ENCODE assay signal across 15 cellular contexts in the genomic region with DNA sequence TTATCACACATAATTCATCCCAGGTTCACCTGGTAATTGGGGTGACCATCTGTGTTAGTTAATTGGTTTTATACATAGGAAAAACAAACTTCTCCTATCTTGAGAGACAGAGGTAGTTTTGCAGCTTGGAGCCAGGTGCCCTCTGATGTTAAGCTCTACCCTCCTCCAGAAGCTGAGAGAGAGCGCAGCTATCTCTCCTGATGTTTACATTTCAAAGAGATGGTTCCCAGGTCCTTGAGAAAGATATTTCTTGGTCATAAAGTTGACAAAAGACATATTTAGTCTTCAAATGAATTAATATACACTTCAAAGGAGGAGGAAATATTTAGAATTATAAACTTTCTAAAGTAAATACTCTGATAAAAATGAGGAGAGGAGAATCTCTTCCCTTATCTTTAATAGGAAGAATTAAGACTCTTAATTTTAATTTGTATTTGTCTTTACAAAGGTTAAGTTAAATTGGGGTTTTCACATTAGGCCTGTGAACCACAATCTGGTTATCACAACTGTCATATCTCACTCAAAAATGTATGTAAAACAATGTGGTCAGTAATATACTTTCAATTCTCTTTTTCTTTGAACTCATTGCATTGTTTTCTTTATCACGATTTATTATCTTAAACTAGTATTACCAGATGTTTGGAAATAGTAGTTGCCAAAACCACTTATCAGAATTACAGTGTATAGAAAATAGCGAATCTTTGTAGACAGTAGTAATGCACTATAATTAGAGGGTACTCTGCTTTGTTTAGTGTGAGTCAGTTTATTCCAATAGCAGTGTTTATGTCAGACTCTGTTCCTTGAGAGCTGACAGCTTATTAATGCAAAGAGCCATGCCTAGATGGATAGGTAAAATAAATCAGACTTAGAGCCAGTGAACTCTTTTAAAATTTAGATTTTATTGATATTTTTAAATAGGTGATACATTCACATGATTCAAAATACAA. TPM values are rescaled to one million over a fixed set of nuclear protein-coding genes. Genes with fewer than 3 reads are reported as not detected.
A peak's percentile ranks its signal among the peaks of the same experiment; 100 is the strongest.
DNase-seq lines count a peak whose midpoint lies in the region; ATAC-seq, FAIRE-seq and TF ChIP-seq lines count a peak whose summit lies in the region.
"Had no signal": no experiment of that assay in that cellular context is flagged by ENCODE, and none has a peak within 500 bp of the region (broad histone marks: within the 10 kb centered on the region; RNA-seq: fewer than 3 reads in every experiment).

No MANE protein-coding gene starts in this region.

- peaks cover 4% of the 10 kb centered on the region for H3K27me3 Mint-ChIP-seq in activated naive CD8-positive, alpha-beta T cell treated with anti-CD3 and anti-CD28 coated beads, Interleukin-2, amount 50 U/mL, for 24 hours

- intact Hi-C loops in pancreas (cut with DNase I) = no loop called here

- peak; percentile 56 for DNase-seq in DMS79 treated with DMSO at 0.1 percent for 48 hours (lab: John Stamatoyannopoulos, UW)
- DNase-seq in DMS79 (lab: John Stamatoyannopoulos, UW) = no peak
- DNase-seq in NCI-H1417 (lab: John Stamatoyannopoulos, UW) = peak; percentile 12 to 100 (median 86)
- no peak for DNase-seq in pancreas
- no peak for DNase-seq in activated naive CD8-positive, alpha-beta T cell treated with anti-CD3 and anti-CD28 coated beads, Interleukin-2, amount 50 U/mL, for 24 hours
- no peak for DNase-seq in DMS 273 treated with DMSO at 0.1 percent for 48 hours (lab: John Stamatoyannopoulos, UW)
- DNase-seq in activated CD4-positive, alpha-beta T cell treated with anti-CD3 and anti-CD28 coated beads for 1 hour = no peak
- DNase-seq: activated T-cell treated with anti-CD3 and anti-CD28 coated beads, Interleukin-2, amount 50 U/mL, for 72 hours; natural killer cell; stimulated activated CD4-positive, alpha-beta T cell treated with anti-CD3 and anti-CD28 coated beads, Interleukin-2, amount 100 ng/mL, for 24 hours; T-helper 17 cell; tibial artery had no signal

- H3K4me3 ChIP-seq in pancreas = no peak overlapping the region
- H3K4me3 ChIP-seq: coronary artery, tibial artery had no signal

- no peaks in the 10 kb centered on the region for H3K27me3 ChIP-seq in pancreas
- H3K27me3 ChIP-seq: tibial artery had no signal

- no peak overlapping the region for H3K27ac ChIP-seq in pancreas
- H3K27ac ChIP-seq: 22Rv1, coronary artery, tibial artery had no signal

- no peak overlapping the region for H3K27ac Mint-ChIP-seq in activated naive CD8-positive, alpha-beta T cell treated with anti-CD3 and anti-CD28 coated beads, Interleukin-2, amount 50 U/mL, for 24 hours
- H3K27ac Mint-ChIP-seq: activated T-cell treated with anti-CD3 and anti-CD28 coated beads, Interleukin-2, amount 50 U/mL, for 72 hours; natural killer cell; T-helper 17 cell had no signal

- peak; percentile 43 for FAIRE-seq in pancreas (lab: Jason Lieb, UNC)

- ATAC-seq in HG02973 (IDR thresholded peaks at IDR 0.05; ENCODE audit: unreplicated experiment) (peak; percentile 86), pancreas (no peak)
- no peak for ATAC-seq in activated naive CD8-positive, alpha-beta T cell treated with anti-CD3 and anti-CD28 coated beads, Interleukin-2, amount 50 U/mL, for 24 hours
- ATAC-seq: activated T-cell treated with anti-CD3 and anti-CD28 coated beads, Interleukin-2, amount 50 U/mL, for 72 hours; natural killer cell; T-helper 17 cell had no signal

- no peak overlapping the region for H3K4me3 Mint-ChIP-seq in activated naive CD8-positive, alpha-beta T cell treated with anti-CD3 and anti-CD28 coated beads, Interleukin-2, amount 50 U/mL, for 24 hours
- H3K4me3 Mint-ChIP-seq: activated T-cell treated with anti-CD3 and anti-CD28 coated beads, Interleukin-2, amount 50 U/mL, for 72 hours; natural killer cell; T-helper 17 cell had no signal

- H3K9me3 Mint-ChIP-seq in activated naive CD8-positive, alpha-beta T cell treated with anti-CD3 and anti-CD28 coated beads, Interleukin-2, amount 50 U/mL, for 24 hours = peaks cover 9% of the 10 kb centered on the region

- H3K36me3 ChIP-seq in pancreas = no peaks in the 10 kb centered on the region
- H3K36me3 ChIP-seq: tibial artery had no signal

- no peak for TF ChIP-seq CTCF in pancreas (IDR thresholded peaks at IDR 0.05)

- H3K4me1 Mint-ChIP-seq in activated naive CD8-positive, alpha-beta T cell treated with anti-CD3 and anti-CD28 coated beads, Interleukin-2, amount 50 U/mL, for 24 hours = no peaks in the 10 kb centered on the region
- H3K4me1 Mint-ChIP-seq: natural killer cell, T-helper 17 cell had no signal

- H3K9me3 ChIP-seq in pancreas = no peaks in the 10 kb centered on the region
- H3K9me3 ChIP-seq: tibial artery had no signal

- WGBS in pancreas, 2 donors = 8 to 10% methylated on average over 3 of the region's 3 CpGs

- H3K4me1 ChIP-seq in pancreas = no peaks in the 10 kb centered on the region
- H3K4me1 ChIP-seq: tibial artery had no signal

- no peaks in the 10 kb centered on the region for H3K36me3 Mint-ChIP-seq in activated naive CD8-positive, alpha-beta T cell treated with anti-CD3 and anti-CD28 coated beads, Interleukin-2, amount 50 U/mL, for 24 hours (ENCODE audit: low read depth)
- H3K36me3 Mint-ChIP-seq: natural killer cell had no signal

RNA-seq across cellular contexts. Expression of gene SERPINB4, which starts 26.7 kb away (rescaled TPM):
- not detected for total RNA-seq in pancreas
- polyA plus RNA-seq in pancreas = not detected
- total RNA-seq: activated T-cell treated with anti-CD3 and anti-CD28 coated beads, Interleukin-2, amount 50 U/mL, for 72 hours; natural killer cell; T-helper 17 cell had no signal

RNA-seq across cellular contexts. Expression of gene SERPINB13, which starts 30.2 kb away (rescaled TPM):
- not detected for total RNA-seq in pancreas
- not detected for polyA plus RNA-seq in pancreas
- total RNA-seq: activated T-cell treated with anti-CD3 and anti-CD28 coated beads, Interleukin-2, amount 50 U/mL, for 72 hours; natural killer cell; T-helper 17 cell had no signal

RNA-seq across cellular contexts. Expression of gene SERPINB3, which starts 44.4 kb away (rescaled TPM):
- total RNA-seq in pancreas = not detected
- under 1 TPM in 1 of 2 donors, not detected in 1; 0.07 TPM for polyA plus RNA-seq in pancreas
- total RNA-seq: activated T-cell treated with anti-CD3 and anti-CD28 coated beads, Interleukin-2, amount 50 U/mL, for 72 hours; natural killer cell; T-helper 17 cell had no signal

Comparison
In these comparisons a context has a peak if more than half of its experiments do, and no peak if none do; other contexts are left out.
1. DNase-seq: peak in DMS79 treated with DMSO at 0.1 percent for 48 hours (single experiment) and NCI-H1417 (3 of 3); none in DMS79 (single experiment), pancreas (0 of 6), activated naive CD8-positive, alpha-beta T cell treated with anti-CD3 and anti-CD28 coated beads, Interleukin-2, amount 50 U/mL, for 24 hours (single experiment), DMS 273 treated with DMSO at 0.1 percent for 48 hours (single experiment) and activated CD4-positive, alpha-beta T cell treated with anti-CD3 and anti-CD28 coated beads for 1 hour (single experiment).